In the genomic region with DNA sequence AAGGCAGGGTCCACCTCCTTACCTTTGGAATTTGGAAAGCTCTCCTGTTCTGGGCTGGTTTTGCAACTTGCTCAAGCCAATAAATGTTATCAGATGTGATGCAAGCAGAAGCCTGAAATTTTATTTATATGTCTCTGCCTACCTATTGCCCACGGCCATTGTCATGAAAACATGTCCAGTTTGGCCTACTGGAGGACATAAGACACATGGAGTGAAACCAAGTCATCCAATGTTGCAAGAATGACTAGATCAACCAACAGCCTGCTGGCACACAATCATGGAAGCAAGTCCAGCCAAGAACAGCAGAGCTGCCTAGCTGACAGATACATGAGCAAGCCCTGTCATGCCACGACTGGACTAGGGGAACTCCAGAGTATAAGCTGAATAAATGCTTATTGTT, we compare ENCODE assay signal across 18 cellular contexts. TPM values are rescaled to one million over a fixed set of nuclear protein-coding genes. Genes with fewer than 3 reads are reported as not detected.
DNase-seq lines count a peak whose midpoint lies in the region; ATAC-seq, FAIRE-seq and TF ChIP-seq lines count a peak whose summit lies in the region.
"Had no signal": no experiment of that assay in that cellular context is flagged by ENCODE, and none has a peak within 500 bp of the region (broad histone marks: within the 10 kb centered on the region; RNA-seq: fewer than 3 reads in every experiment).

No MANE protein-coding gene starts in this region.

- H3K36me3 Mint-ChIP-seq in nephron progenitor cell (ENCODE audit: low read depth), result no peaks in the 10 kb centered on the region
- H3K36me3 Mint-ChIP-seq in activated CD4-positive, alpha-beta T cell treated with anti-CD3 and anti-CD28 coated beads, Interleukin-2, amount 10 ng/mL, durations not matched to agents 24 days and 14 days (ENCODE audit: low read depth), result no peaks in the 10 kb centered on the region

- no peak overlapping the region for H3K27ac Mint-ChIP-seq in nephron progenitor cell
- no peak overlapping the region for H3K27ac Mint-ChIP-seq in activated CD4-positive, alpha-beta T cell treated with anti-CD3 and anti-CD28 coated beads, Interleukin-2, amount 10 ng/mL, durations not matched to agents 24 days and 14 days
- H3K27ac Mint-ChIP-seq: activated naive CD4-positive, alpha-beta T cell treated with anti-CD3 and anti-CD28 coated beads, Interleukin-2, amount 50 U/mL, for 72 hours; activated T-cell treated with anti-CD3 and anti-CD28 coated beads, Interleukin-2, amount 50 U/mL, for 24 hours; immature natural killer cell; stimulated activated naive CD8-positive, alpha-beta T cell treated with anti-CD3 and anti-CD28 coated beads, Interleukin-15, amount 100 ng/mL, for 72 hours had no signal

- no peaks in the 10 kb centered on the region for H3K9me3 ChIP-seq in adrenal gland (replicated peaks in 1 of 3)
- H3K9me3 ChIP-seq: uterus had no signal

- no peaks in the 10 kb centered on the region for H3K27me3 Mint-ChIP-seq in nephron progenitor cell (ENCODE audit: low read depth, poor library complexity)
- no peaks in the 10 kb centered on the region for H3K27me3 Mint-ChIP-seq in activated CD4-positive, alpha-beta T cell treated with anti-CD3 and anti-CD28 coated beads, Interleukin-2, amount 10 ng/mL, durations not matched to agents 24 days and 14 days

- intact Hi-C loops in left colon (cut with DNase I, micrococcal nuclease), result no loop called here
- intact Hi-C loops in adrenal gland (cut with DNase I), result no loop called here
- intact Hi-C loops in activated CD4-positive, alpha-beta T cell treated with anti-CD3 and anti-CD28 coated beads, Interleukin-2, amount 10 ng/mL, durations not matched to agents 24 days and 14 days (cut with micrococcal nuclease), result loop anchor here (1.0 kb wide), 1 partner anchor 11 kb away; no protein-coding TSS in a partner anchor

- ATAC-seq in left colon, result peak; percentile 17
- ATAC-seq: activated naive CD4-positive, alpha-beta T cell treated with anti-CD3 and anti-CD28 coated beads, Interleukin-2, amount 50 U/mL, for 72 hours; stimulated activated naive CD8-positive, alpha-beta T cell treated with anti-CD3 and anti-CD28 coated beads, Interleukin-15, amount 100 ng/mL, for 72 hours had no signal

- no peak overlapping the region for H3K4me3 ChIP-seq in AG10803 (ENCODE audit: low read length)
- H3K4me3 ChIP-seq in adrenal gland, result no peak overlapping the region
- H3K4me3 ChIP-seq: uterus had no signal

- DNase-seq in AG10803 (ENCODE audit: low read depth) (peak; percentile 56), NCI-H226 (peak; percentile 13), dermis microvascular lymphatic vessel endothelial cell (ENCODE audit: low read depth in 2 of 2) (peak; percentile 2 to 33), left colon (no peak), nephron progenitor cell (no peak), GM12892 (ENCODE audit: insufficient read length) (no peak), adrenal gland (no peak)
- no peak for DNase-seq in activated CD4-positive, alpha-beta T cell treated with anti-CD3 and anti-CD28 coated beads, Interleukin-2, amount 10 ng/mL, durations not matched to agents 24 days and 14 days
- DNase-seq: activated CD4-positive, alpha-beta T cell treated with anti-CD3 and anti-CD28 coated beads for 48 hours; activated T-cell treated with anti-CD3 and anti-CD28 coated beads, Interleukin-2, amount 50 U/mL, for 24 hours; GF-D8; immature natural killer cell; stimulated activated CD4-positive, alpha-beta T cell treated with anti-CD3 and anti-CD28 coated beads, Interleukin-15, amount 100 ng/mL, for 24 hours; stimulated activated naive CD8-positive, alpha-beta T cell treated with anti-CD3 and anti-CD28 coated beads, Interleukin-15, amount 100 ng/mL, for 72 hours; T-helper 9 cell; uterus had no signal

- TF ChIP-seq POLR2A in GM12892 (IDR thresholded peaks at IDR 0.05; ENCODE audit: low read depth, low read length) (no peak), adrenal gland (IDR thresholded peaks at IDR 0.05) (no peak)

- peaks cover 16% of the 10 kb centered on the region for H3K9me3 Mint-ChIP-seq in nephron progenitor cell
- no peaks in the 10 kb centered on the region for H3K9me3 Mint-ChIP-seq in activated CD4-positive, alpha-beta T cell treated with anti-CD3 and anti-CD28 coated beads, Interleukin-2, amount 10 ng/mL, durations not matched to agents 24 days and 14 days

- H3K4me3 Mint-ChIP-seq in nephron progenitor cell, result no peak overlapping the region
- no peak overlapping the region for H3K4me3 Mint-ChIP-seq in activated CD4-positive, alpha-beta T cell treated with anti-CD3 and anti-CD28 coated beads, Interleukin-2, amount 10 ng/mL, durations not matched to agents 24 days and 14 days
- H3K4me3 Mint-ChIP-seq: activated T-cell treated with anti-CD3 and anti-CD28 coated beads, Interleukin-2, amount 50 U/mL, for 24 hours; immature natural killer cell; stimulated activated naive CD8-positive, alpha-beta T cell treated with anti-CD3 and anti-CD28 coated beads, Interleukin-15, amount 100 ng/mL, for 72 hours had no signal

- H3K4me1 Mint-ChIP-seq in nephron progenitor cell, result no peaks in the 10 kb centered on the region
- H3K4me1 Mint-ChIP-seq in activated CD4-positive, alpha-beta T cell treated with anti-CD3 and anti-CD28 coated beads, Interleukin-2, amount 10 ng/mL, durations not matched to agents 24 days and 14 days, result no peaks in the 10 kb centered on the region
- H3K4me1 Mint-ChIP-seq: immature natural killer cell; stimulated activated naive CD8-positive, alpha-beta T cell treated with anti-CD3 and anti-CD28 coated beads, Interleukin-15, amount 100 ng/mL, for 72 hours had no signal

- 39 to 50% (median 46%) methylated on average over 2 of the region's 2 CpGs for WGBS in adrenal gland, 4 donors

- no peak for FAIRE-seq in GM12892 (lab: Jason Lieb, UNC)
- FAIRE-seq: H54 had no signal

- no peaks in the 10 kb centered on the region for H3K36me3 ChIP-seq in adrenal gland (replicated peaks in 1 of 2)
- H3K36me3 ChIP-seq: uterus had no signal

- TF ChIP-seq CTCF in AG10803 (conservative IDR thresholded peaks at IDR 0.05; ENCODE audit: low read length) (no peak), nephron progenitor cell (IDR thresholded peaks at IDR 0.05) (no peak), adrenal gland (IDR thresholded peaks at IDR 0.05) (no peak)

- no peaks in the 10 kb centered on the region for H3K4me1 ChIP-seq in adrenal gland (replicated peaks in 1 of 2)
- H3K4me1 ChIP-seq: uterus had no signal

- H3K27me3 ChIP-seq in adrenal gland, result no peaks in the 10 kb centered on the region
- H3K27me3 ChIP-seq: uterus had no signal

- H3K27ac ChIP-seq in adrenal gland, result no peak overlapping the region
- H3K27ac ChIP-seq: uterus had no signal

RNA-seq across cellular contexts. Expression of a gene that starts 56.7 kb away (rescaled TPM):
- total RNA-seq in dermis microvascular lymphatic vessel endothelial cell (1.6 and 1.7 TPM in 2 replicates), left colon (1 to 10 TPM; 2.0 to 3.0 TPM), adrenal gland (1 to 10 TPM; 2.3 to 8.5 (median 4.2) TPM)
- polyA plus RNA-seq in GM12892 (2012; ENCODE audit: missing spikeins), result 4.3 TPM
- polyA plus RNA-seq in adrenal gland, result 1 to 10 TPM; 2.0 to 5.8 (median 3.9) TPM
- 3.4 and 3.6 TPM in 2 replicates for total RNA-seq in activated CD4-positive, alpha-beta T cell treated with anti-CD3 and anti-CD28 coated beads, Interleukin-2, amount 10 ng/mL, durations not matched to agents 24 days and 14 days

Comparison
In these comparisons a context has a peak if more than half of its experiments do, and no peak if none do; other contexts are left out.
1. DNase-seq: peak in AG10803 (single experiment), NCI-H226 (single experiment) and dermis microvascular lymphatic vessel endothelial cell (2 of 2); none in left colon (0 of 2), nephron progenitor cell (single experiment), GM12892 (single experiment), adrenal gland (0 of 7) and activated CD4-positive, alpha-beta T cell treated with anti-CD3 and anti-CD28 coated beads, Interleukin-2, amount 10 ng/mL, durations not matched to agents 24 days and 14 days (single experiment).